Comparison of ENCODE assay signal across 11 cellular contexts in the genomic region with DNA sequence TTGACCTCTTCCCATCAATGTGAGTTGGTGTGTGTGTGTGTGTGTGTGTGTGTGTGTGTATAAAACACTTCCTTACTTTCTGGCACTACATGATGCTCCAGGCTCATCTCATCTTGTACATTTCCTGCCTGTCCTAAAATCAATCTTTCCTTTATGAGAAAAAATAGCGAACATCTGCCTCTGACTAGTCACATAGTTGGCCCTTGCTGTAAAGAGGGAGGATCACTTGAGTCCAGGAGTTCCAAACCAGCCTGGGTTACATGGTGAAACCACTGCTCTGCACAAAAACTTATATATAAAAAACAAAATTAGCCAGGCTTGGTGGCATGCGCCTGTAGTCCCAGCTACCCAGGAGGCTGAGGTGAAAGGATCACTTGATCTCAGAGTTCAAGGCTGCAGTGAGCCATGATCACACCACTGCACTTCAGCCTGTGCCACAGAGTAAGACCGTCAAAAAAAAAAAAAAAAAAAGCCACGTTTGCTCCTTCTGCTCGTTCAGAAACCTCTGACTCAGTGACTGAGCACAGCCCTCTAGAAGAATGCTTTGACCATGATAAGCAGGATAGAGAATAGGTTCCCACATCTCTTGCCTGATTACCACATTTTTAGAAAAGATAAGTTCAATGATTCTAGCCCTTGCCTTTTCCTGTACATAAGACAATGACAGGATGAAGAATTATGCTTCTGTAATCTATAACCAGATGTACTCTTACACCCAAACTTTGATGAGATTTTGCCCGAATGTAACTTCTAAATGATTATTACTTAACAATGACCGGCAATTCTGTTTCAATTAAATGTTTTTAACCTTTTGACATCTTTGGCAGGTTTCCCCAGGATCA.
A peak's percentile ranks its signal among the peaks of the same experiment; 100 is the strongest.
DNase-seq lines count a peak whose midpoint lies in the region; ATAC-seq and TF ChIP-seq lines count a peak whose summit lies in the region.
"Had no signal": no experiment of that assay in that cellular context is flagged by ENCODE, and none has a peak within 500 bp of the region (broad histone marks: within the 10 kb centered on the region; RNA-seq: fewer than 3 reads in every experiment).

No MANE protein-coding gene starts in this region.

- H2AFZ ChIP-seq in ACC112 (ENCODE audit: low read length, unreplicated experiment) = no peak overlapping the region
- H2AFZ ChIP-seq: parathyroid adenoma had no signal

- H3K36me3 Mint-ChIP-seq in activated naive CD8-positive, alpha-beta T cell treated with anti-CD3 and anti-CD28 coated beads, Interleukin-2, amount 50 U/mL, for 24 hours (ENCODE audit: low read depth) = no peaks in the 10 kb centered on the region
- no peaks in the 10 kb centered on the region for H3K36me3 Mint-ChIP-seq in stimulated activated naive B cell treated with anti-CD40 and anti-IgM and Interleukin-4, amounts not matched to agents 10 μg/mL and 1 μg/mL and 100 μg/mL, for 72 hours

- no peak overlapping the region for H3K4me3 Mint-ChIP-seq in activated naive CD8-positive, alpha-beta T cell treated with anti-CD3 and anti-CD28 coated beads, Interleukin-2, amount 50 U/mL, for 24 hours
- H3K4me3 Mint-ChIP-seq in stimulated activated naive B cell treated with anti-CD40 and anti-IgM and Interleukin-4, amounts not matched to agents 10 μg/mL and 1 μg/mL and 100 μg/mL, for 72 hours = no peak overlapping the region

- CTCF ChIA-PET in HEK293 (lab: Yijun Ruan, JAX) = interaction anchor here (0.6 kb wide), 1 partner anchor 51 kb away, joined by 4 read pairs; no protein-coding TSS in a partner anchor

- H3K4me1 Mint-ChIP-seq in activated naive CD8-positive, alpha-beta T cell treated with anti-CD3 and anti-CD28 coated beads, Interleukin-2, amount 50 U/mL, for 24 hours = peaks cover 16% of the 10 kb centered on the region
- H3K4me1 Mint-ChIP-seq in stimulated activated naive B cell treated with anti-CD40 and anti-IgM and Interleukin-4, amounts not matched to agents 10 μg/mL and 1 μg/mL and 100 μg/mL, for 72 hours = no peaks in the 10 kb centered on the region

- peak overlapping the region; percentile 75 for H3K27ac ChIP-seq in ACC112 (ENCODE audit: low read depth, low read length)
- H3K27ac ChIP-seq in HEK293 (ENCODE audit: extremely low read depth, low read depth, low read length) = no peak overlapping the region
- H3K27ac ChIP-seq: parathyroid adenoma had no signal

- H3K27me3 Mint-ChIP-seq in activated naive CD8-positive, alpha-beta T cell treated with anti-CD3 and anti-CD28 coated beads, Interleukin-2, amount 50 U/mL, for 24 hours = no peaks in the 10 kb centered on the region
- H3K27me3 Mint-ChIP-seq in stimulated activated naive B cell treated with anti-CD40 and anti-IgM and Interleukin-4, amounts not matched to agents 10 μg/mL and 1 μg/mL and 100 μg/mL, for 72 hours = peaks cover 0 to 4% of the 10 kb centered on the region in 2 donors

- H3K4me3 ChIP-seq in ACC112 (ENCODE audit: low read depth, low read length) = no peak overlapping the region
- no peak overlapping the region for H3K4me3 ChIP-seq in HEK293 (ENCODE audit: low read depth, low read length)

- H3K9me3 ChIP-seq in HEK293 (ENCODE audit: control insufficient read depth, insufficient read depth, low read depth, low read length) = no peaks in the 10 kb centered on the region

- H3K36me3 ChIP-seq in ACC112 (ENCODE audit: insufficient read depth, low read length) = no peaks in the 10 kb centered on the region
- no peaks in the 10 kb centered on the region for H3K36me3 ChIP-seq in HEK293 (ENCODE audit: control insufficient read depth in 2 of 2, insufficient read depth in 1 of 2, low read length in 2 of 2)

- POLR2A ChIA-PET in HEK293 (lab: Yijun Ruan, JAX) = no interaction called here

- peak; percentile 90 for ATAC-seq in activated naive CD8-positive, alpha-beta T cell treated with anti-CD3 and anti-CD28 coated beads, Interleukin-2, amount 50 U/mL, for 24 hours
- no peak for ATAC-seq in stimulated activated naive B cell treated with anti-CD40 and anti-IgM and Interleukin-4, amounts not matched to agents 10 μg/mL and 1 μg/mL and 100 μg/mL, for 72 hours (replicated peaks)
- no peak for ATAC-seq in HG03175 (IDR thresholded peaks at IDR 0.05; ENCODE audit: unreplicated experiment)

- DNase-seq in activated naive CD8-positive, alpha-beta T cell treated with anti-CD3 and anti-CD28 coated beads, Interleukin-2, amount 50 U/mL, for 24 hours = no peak
- peak; percentile 96 for DNase-seq in iris pigment epithelial cell (ENCODE audit: low read depth)
- no peak for DNase-seq in germinal center (ENCODE audit: low spot score)
- no peak for DNase-seq in stimulated activated naive B cell treated with anti-CD40 and anti-IgM and Interleukin-4, amounts not matched to agents 10 μg/mL and 1 μg/mL and 100 μg/mL, for 72 hours
- no peak for DNase-seq in NCI-H1048 (lab: John Stamatoyannopoulos, UW)
- DNase-seq: NK-92 treated with Interleukin-12 subunit alpha and Interleukin-12 subunit beta, amount 100 ng/mL, for 24 hours; stimulated activated naive CD4-positive, alpha-beta T cell treated with Interleukin-2 at 50 U/mL for 16 hours had no signal

- no peak overlapping the region for H3K27ac Mint-ChIP-seq in activated naive CD8-positive, alpha-beta T cell treated with anti-CD3 and anti-CD28 coated beads, Interleukin-2, amount 50 U/mL, for 24 hours
- H3K27ac Mint-ChIP-seq in stimulated activated naive B cell treated with anti-CD40 and anti-IgM and Interleukin-4, amounts not matched to agents 10 μg/mL and 1 μg/mL and 100 μg/mL, for 72 hours = no peak overlapping the region

- no peak for TF ChIP-seq CTCF in HEK293 (tag by site-specific recombination; IDR thresholded peaks at IDR 0.05)

- H3K79me2 ChIP-seq in ACC112 (ENCODE audit: control insufficient read depth, insufficient read depth, low read length, unreplicated experiment) = no peaks in the 10 kb centered on the region
- H3K79me2 ChIP-seq: parathyroid adenoma had no signal

- H3K27me3 ChIP-seq in ACC112 (ENCODE audit: insufficient read depth, low read length) = no peaks in the 10 kb centered on the region

- H3K4me1 ChIP-seq in ACC112 (ENCODE audit: control insufficient read depth, insufficient read depth, low read length, unreplicated experiment) = peaks cover 34% of the 10 kb centered on the region
- H3K4me1 ChIP-seq in HEK293 (ENCODE audit: control insufficient read depth, insufficient read depth, low read length) = peaks cover 4% of the 10 kb centered on the region; the same call in 1 of the 2 replicates
- H3K4me1 ChIP-seq: parathyroid adenoma had no signal

- no peaks in the 10 kb centered on the region for H3K9me3 Mint-ChIP-seq in activated naive CD8-positive, alpha-beta T cell treated with anti-CD3 and anti-CD28 coated beads, Interleukin-2, amount 50 U/mL, for 24 hours
- H3K9me3 Mint-ChIP-seq in stimulated activated naive B cell treated with anti-CD40 and anti-IgM and Interleukin-4, amounts not matched to agents 10 μg/mL and 1 μg/mL and 100 μg/mL, for 72 hours = no peaks in the 10 kb centered on the region

TF ChIP-seq in HEK293, 187 proteins besides CTCF, POLR2A, EP300 and RAD21:
- TF ChIP-seq ZNF558 (tag by site-specific recombination; IDR thresholded peaks at IDR 0.05) (no peak), ZNF335 (tag by site-specific recombination; conservative IDR thresholded peaks at IDR 0.05) (peak; percentile 32; the same call in 1 of the 2 replicates)
